ENCODE assay signal across 8 cellular contexts in genomic region chr5:59798862-59799667, GRCh38.
DNase-seq lines count a peak whose midpoint lies in the region; ATAC-seq and TF ChIP-seq lines count a peak whose summit lies in the region.

No MANE protein-coding gene starts in this region.

- peaks cover 33% of the 10 kb centered on the region for H3K27me3 Mint-ChIP-seq in T-helper 17 cell

- H3K36me3 ChIP-seq in BLaER1: no peaks in the 10 kb centered on the region
- H3K36me3 ChIP-seq in lung (ENCODE audit: control insufficient read depth in 2 of 2, insufficient read depth in 2 of 2, low read length in 2 of 2): no peaks in the 10 kb centered on the region

- peak overlapping the region; percentile 80 for H3K4me2 ChIP-seq in BLaER1

- peaks cover 17% of the 10 kb centered on the region for H3K4me1 ChIP-seq in BLaER1
- peaks cover 2 to 5% of the 10 kb centered on the region in 2 donors for H3K4me1 ChIP-seq in lung (ENCODE audit: control insufficient read depth in 2 of 2, insufficient read depth in 2 of 2, low read length in 2 of 2)

- DNase-seq in T-helper 17 cell (no peak), lung (ENCODE audit: low spot score) (no peak), cortex of kidney (lab: John Stamatoyannopoulos, UW) (no peak), superior temporal gyrus (ENCODE audit: extremely low spot score) (no peak), Ammon's horn (ENCODE audit: low spot score) (no peak)

- WGBS in lung, 2 donors: 28 to 34% methylated on average over 5 of the region's 5 CpGs

- H3K4me1 Mint-ChIP-seq in T-helper 17 cell: peaks cover under 1% of the 10 kb centered on the region

- peak; percentile 82 for ATAC-seq in GM18907 (IDR thresholded peaks at IDR 0.05; ENCODE audit: unreplicated experiment)
- ATAC-seq in HG03108 (IDR thresholded peaks at IDR 0.05; ENCODE audit: unreplicated experiment): peak; percentile 73
- ATAC-seq in T-helper 17 cell: peak; percentile 57
- ATAC-seq in lung (ENCODE audit: insufficient read depth, low FRiP score): peak; percentile 35

- no peaks in the 10 kb centered on the region for H4K20me1 ChIP-seq in BLaER1

- H3K27ac Mint-ChIP-seq in T-helper 17 cell: no peak overlapping the region

- no peaks in the 10 kb centered on the region for H3K27me3 ChIP-seq in BLaER1
- no peaks in the 10 kb centered on the region for H3K27me3 ChIP-seq in lung (ENCODE audit: control insufficient read depth, insufficient read depth)

- no peaks in the 10 kb centered on the region for H3K36me3 Mint-ChIP-seq in T-helper 17 cell (ENCODE audit: low read depth)

- H3K27ac ChIP-seq in BLaER1 (0 out of 2 replicates have a peak overlapping the region, but pooled peaks have one; percentile 25), lung (ENCODE audit: low read depth in 1 of 2, low read length in 1 of 2) (peak overlapping the region in 1 of 2 donors; percentile 42)

- H3K4me3 Mint-ChIP-seq in T-helper 17 cell: no peak overlapping the region

- peak overlapping the region; percentile 8; the same call in 1 of the 2 replicates for H3K9ac ChIP-seq in BLaER1

- TF ChIP-seq CTCF in lung (IDR thresholded peaks at IDR 0.05; ENCODE audit: control extremely low read depth, extremely low read depth): no peak

- peak overlapping the region; percentile 27; the same call in 1 of the 2 replicates for H3K4me3 ChIP-seq in BLaER1
- no peak overlapping the region for H3K4me3 ChIP-seq in lung

- no peaks in the 10 kb centered on the region for H3K9me3 ChIP-seq in BLaER1
- no peaks in the 10 kb centered on the region for H3K9me3 ChIP-seq in T-helper 17 cell (ENCODE audit: control insufficient read depth, low read length, poor library complexity, severe bottlenecking)
- no peaks in the 10 kb centered on the region for H3K9me3 ChIP-seq in lung (ENCODE audit: control insufficient read depth in 2 of 2, insufficient read depth in 1 of 2, low read length in 1 of 2)
